ENCODE assay signal across 1 cellular context in genomic region chr7:102983602-102984001, GRCh38.
TF ChIP-seq lines count a peak whose summit lies in the region.

No MANE protein-coding gene starts in this region.

TF ChIP-seq in K562, 482 proteins besides CTCF, POLR2A, EP300 and RAD21 (continued from another document and continues in another):
- TF ChIP-seq, protein P1, sequence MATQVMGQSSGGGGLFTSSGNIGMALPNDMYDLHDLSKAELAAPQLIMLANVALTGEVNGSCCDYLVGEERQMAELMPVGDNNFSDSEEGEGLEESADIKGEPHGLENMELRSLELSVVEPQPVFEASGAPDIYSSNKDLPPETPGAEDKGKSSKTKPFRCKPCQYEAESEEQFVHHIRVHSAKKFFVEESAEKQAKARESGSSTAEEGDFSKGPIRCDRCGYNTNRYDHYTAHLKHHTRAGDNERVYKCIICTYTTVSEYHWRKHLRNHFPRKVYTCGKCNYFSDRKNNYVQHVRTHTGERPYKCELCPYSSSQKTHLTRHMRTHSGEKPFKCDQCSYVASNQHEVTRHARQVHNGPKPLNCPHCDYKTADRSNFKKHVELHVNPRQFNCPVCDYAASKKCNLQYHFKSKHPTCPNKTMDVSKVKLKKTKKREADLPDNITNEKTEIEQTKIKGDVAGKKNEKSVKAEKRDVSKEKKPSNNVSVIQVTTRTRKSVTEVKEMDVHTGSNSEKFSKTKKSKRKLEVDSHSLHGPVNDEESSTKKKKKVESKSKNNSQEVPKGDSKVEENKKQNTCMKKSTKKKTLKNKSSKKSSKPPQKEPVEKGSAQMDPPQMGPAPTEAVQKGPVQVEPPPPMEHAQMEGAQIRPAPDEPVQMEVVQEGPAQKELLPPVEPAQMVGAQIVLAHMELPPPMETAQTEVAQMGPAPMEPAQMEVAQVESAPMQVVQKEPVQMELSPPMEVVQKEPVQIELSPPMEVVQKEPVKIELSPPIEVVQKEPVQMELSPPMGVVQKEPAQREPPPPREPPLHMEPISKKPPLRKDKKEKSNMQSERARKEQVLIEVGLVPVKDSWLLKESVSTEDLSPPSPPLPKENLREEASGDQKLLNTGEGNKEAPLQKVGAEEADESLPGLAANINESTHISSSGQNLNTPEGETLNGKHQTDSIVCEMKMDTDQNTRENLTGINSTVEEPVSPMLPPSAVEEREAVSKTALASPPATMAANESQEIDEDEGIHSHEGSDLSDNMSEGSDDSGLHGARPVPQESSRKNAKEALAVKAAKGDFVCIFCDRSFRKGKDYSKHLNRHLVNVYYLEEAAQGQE (CRISPR knock-in tag; IDR thresholded peaks at IDR 0.05; ENCODE audit: low read depth): no peak
- no peak for TF ChIP-seq SMAD2 (IDR thresholded peaks at IDR 0.05; ENCODE audit: low read depth, low read length)
- no peak for TF ChIP-seq SAP30 (IDR thresholded peaks at IDR 0.05; ENCODE audit: borderline replicate concordance, insufficient read depth, low read depth, low read length, poor library complexity, severe bottlenecking)
- no peak for TF ChIP-seq RUNX1 (IDR thresholded peaks at IDR 0.05; ENCODE audit: low read depth)
- no peak for TF ChIP-seq HNRNPLL (IDR thresholded peaks at IDR 0.05; ENCODE audit: low read depth, low read length, poor library complexity, severe bottlenecking)
- no peak for TF ChIP-seq RBBP5 (IDR thresholded peaks at IDR 0.05; ENCODE audit: borderline replicate concordance, insufficient read depth, low read length, poor library complexity, severe bottlenecking)
- TF ChIP-seq, protein P2, sequence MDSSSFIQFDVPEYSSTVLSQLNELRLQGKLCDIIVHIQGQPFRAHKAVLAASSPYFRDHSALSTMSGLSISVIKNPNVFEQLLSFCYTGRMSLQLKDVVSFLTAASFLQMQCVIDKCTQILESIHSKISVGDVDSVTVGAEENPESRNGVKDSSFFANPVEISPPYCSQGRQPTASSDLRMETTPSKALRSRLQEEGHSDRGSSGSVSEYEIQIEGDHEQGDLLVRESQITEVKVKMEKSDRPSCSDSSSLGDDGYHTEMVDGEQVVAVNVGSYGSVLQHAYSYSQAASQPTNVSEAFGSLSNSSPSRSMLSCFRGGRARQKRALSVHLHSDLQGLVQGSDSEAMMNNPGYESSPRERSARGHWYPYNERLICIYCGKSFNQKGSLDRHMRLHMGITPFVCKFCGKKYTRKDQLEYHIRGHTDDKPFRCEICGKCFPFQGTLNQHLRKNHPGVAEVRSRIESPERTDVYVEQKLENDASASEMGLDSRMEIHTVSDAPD (CRISPR knock-in tag; IDR thresholded peaks at IDR 0.05): no peak
- peak; percentile 70; the same call in 1 of the 2 replicates for TF ChIP-seq DDX20 (tag; IDR thresholded peaks at IDR 0.05; ENCODE audit: low read depth)
- TF ChIP-seq PHF8 (IDR thresholded peaks at IDR 0.05; ENCODE audit: borderline replicate concordance, low read length): no peak
- no peak for TF ChIP-seq ZFP1 (CRISPR knock-in tag; IDR thresholded peaks at IDR 0.05)
- TF ChIP-seq TCF7 (IDR thresholded peaks at IDR 0.05; ENCODE audit: borderline replicate concordance): no peak
- no peak for TF ChIP-seq GABPB2 (CRISPR knock-in tag; conservative IDR thresholded peaks at IDR 0.05)
- TF ChIP-seq TBL1XR1 (IDR thresholded peaks at IDR 0.05; ENCODE audit: low read length in 2 of 2): peak in 1 of 2 experiments; percentile 90; a peak in 2 of 4 replicates
- peak in 1 of 2 experiments; percentile 64; a peak in 2 of 4 replicates for TF ChIP-seq TRIM24 (IDR thresholded peaks at IDR 0.05)
- TF ChIP-seq STAT5B (CRISPR knock-in tag; IDR thresholded peaks at IDR 0.05): no peak
- TF ChIP-seq FOXO4 (CRISPR knock-in tag; IDR thresholded peaks at IDR 0.05): no peak
- TF ChIP-seq HMGXB4 (CRISPR knock-in tag; IDR thresholded peaks at IDR 0.05): no peak
- TF ChIP-seq RBFOX2 (IDR thresholded peaks at IDR 0.05; ENCODE audit: low read depth, low read length): no peak
- no peak for TF ChIP-seq ZC3H11A (IDR thresholded peaks at IDR 0.05; ENCODE audit: low read depth, low read length)
- TF ChIP-seq CBFB (CRISPR knock-in tag; IDR thresholded peaks at IDR 0.05): no peak
- TF ChIP-seq CC2D1A (IDR thresholded peaks at IDR 0.05): no peak
- peak; percentile 95 for TF ChIP-seq SMAD4 (CRISPR knock-in tag; conservative IDR thresholded peaks at IDR 0.05)
- peak; percentile 91 for TF ChIP-seq TEAD4 (IDR thresholded peaks at IDR 0.05; ENCODE audit: low read length)
- no peak for TF ChIP-seq TEAD4 (CRISPR knock-in tag; IDR thresholded peaks at IDR 0.05; ENCODE audit: borderline replicate concordance)
- TF ChIP-seq, protein P3, sequence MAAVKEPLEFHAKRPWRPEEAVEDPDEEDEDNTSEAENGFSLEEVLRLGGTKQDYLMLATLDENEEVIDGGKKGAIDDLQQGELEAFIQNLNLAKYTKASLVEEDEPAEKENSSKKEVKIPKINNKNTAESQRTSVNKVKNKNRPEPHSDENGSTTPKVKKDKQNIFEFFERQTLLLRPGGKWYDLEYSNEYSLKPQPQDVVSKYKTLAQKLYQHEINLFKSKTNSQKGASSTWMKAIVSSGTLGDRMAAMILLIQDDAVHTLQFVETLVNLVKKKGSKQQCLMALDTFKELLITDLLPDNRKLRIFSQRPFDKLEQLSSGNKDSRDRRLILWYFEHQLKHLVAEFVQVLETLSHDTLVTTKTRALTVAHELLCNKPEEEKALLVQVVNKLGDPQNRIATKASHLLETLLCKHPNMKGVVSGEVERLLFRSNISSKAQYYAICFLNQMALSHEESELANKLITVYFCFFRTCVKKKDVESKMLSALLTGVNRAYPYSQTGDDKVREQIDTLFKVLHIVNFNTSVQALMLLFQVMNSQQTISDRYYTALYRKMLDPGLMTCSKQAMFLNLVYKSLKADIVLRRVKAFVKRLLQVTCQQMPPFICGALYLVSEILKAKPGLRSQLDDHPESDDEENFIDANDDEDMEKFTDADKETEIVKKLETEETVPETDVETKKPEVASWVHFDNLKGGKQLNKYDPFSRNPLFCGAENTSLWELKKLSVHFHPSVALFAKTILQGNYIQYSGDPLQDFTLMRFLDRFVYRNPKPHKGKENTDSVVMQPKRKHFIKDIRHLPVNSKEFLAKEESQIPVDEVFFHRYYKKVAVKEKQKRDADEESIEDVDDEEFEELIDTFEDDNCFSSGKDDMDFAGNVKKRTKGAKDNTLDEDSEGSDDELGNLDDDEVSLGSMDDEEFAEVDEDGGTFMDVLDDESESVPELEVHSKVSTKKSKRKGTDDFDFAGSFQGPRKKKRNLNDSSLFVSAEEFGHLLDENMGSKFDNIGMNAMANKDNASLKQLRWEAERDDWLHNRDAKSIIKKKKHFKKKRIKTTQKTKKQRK (IDR thresholded peaks at IDR 0.05; ENCODE audit: borderline replicate concordance, low read depth, low read length): no peak
- no peak for TF ChIP-seq HNRNPK (IDR thresholded peaks at IDR 0.05; ENCODE audit: low read depth, low read length, poor library complexity, severe bottlenecking)
- 0 out of 2 replicates have a peak, but pooled peaks have one; percentile 61 for TF ChIP-seq ETV5 (CRISPR knock-in tag; IDR thresholded peaks at IDR 0.05; ENCODE audit: low read depth)
- TF ChIP-seq, protein P4, sequence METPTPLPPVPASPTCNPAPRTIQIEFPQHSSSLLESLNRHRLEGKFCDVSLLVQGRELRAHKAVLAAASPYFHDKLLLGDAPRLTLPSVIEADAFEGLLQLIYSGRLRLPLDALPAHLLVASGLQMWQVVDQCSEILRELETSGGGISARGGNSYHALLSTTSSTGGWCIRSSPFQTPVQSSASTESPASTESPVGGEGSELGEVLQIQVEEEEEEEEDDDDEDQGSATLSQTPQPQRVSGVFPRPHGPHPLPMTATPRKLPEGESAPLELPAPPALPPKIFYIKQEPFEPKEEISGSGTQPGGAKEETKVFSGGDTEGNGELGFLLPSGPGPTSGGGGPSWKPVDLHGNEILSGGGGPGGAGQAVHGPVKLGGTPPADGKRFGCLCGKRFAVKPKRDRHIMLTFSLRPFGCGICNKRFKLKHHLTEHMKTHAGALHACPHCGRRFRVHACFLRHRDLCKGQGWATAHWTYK (CRISPR knock-in tag; IDR thresholded peaks at IDR 0.05): no peak
- no peak for TF ChIP-seq DNMT1 (IDR thresholded peaks at IDR 0.05)
- TF ChIP-seq GTF2B (IDR thresholded peaks at IDR 0.05; ENCODE audit: extremely low read depth, insufficient read length): no peak
- TF ChIP-seq GTF2F1 (IDR thresholded peaks at IDR 0.05; ENCODE audit: low read depth, low read length): no peak
- TF ChIP-seq ZNF79 (CRISPR knock-in tag; IDR thresholded peaks at IDR 0.05; ENCODE audit: low read depth): no peak
- no peak for TF ChIP-seq ZNF77 (CRISPR knock-in tag; IDR thresholded peaks at IDR 0.05)
- no peak for TF ChIP-seq GTF2E2 (tag; IDR thresholded peaks at IDR 0.05)
- TF ChIP-seq NR2C1 (IDR thresholded peaks at IDR 0.05): no peak
- peak; percentile 75; the same call in 1 of the 2 replicates for TF ChIP-seq NR2C1 (tag; IDR thresholded peaks at IDR 0.05)
- TF ChIP-seq BRD9 (IDR thresholded peaks at IDR 0.05; ENCODE audit: low read depth, partially characterized antibody): no peak
- TF ChIP-seq ZNF121 (CRISPR knock-in tag; conservative IDR thresholded peaks at IDR 0.05): no peak
- no peak for TF ChIP-seq CREB5 (CRISPR knock-in tag; IDR thresholded peaks at IDR 0.05)
- TF ChIP-seq ASH1L (IDR thresholded peaks at IDR 0.05; ENCODE audit: borderline replicate concordance, low read depth, partially characterized antibody): no peak
- TF ChIP-seq, protein P5, sequence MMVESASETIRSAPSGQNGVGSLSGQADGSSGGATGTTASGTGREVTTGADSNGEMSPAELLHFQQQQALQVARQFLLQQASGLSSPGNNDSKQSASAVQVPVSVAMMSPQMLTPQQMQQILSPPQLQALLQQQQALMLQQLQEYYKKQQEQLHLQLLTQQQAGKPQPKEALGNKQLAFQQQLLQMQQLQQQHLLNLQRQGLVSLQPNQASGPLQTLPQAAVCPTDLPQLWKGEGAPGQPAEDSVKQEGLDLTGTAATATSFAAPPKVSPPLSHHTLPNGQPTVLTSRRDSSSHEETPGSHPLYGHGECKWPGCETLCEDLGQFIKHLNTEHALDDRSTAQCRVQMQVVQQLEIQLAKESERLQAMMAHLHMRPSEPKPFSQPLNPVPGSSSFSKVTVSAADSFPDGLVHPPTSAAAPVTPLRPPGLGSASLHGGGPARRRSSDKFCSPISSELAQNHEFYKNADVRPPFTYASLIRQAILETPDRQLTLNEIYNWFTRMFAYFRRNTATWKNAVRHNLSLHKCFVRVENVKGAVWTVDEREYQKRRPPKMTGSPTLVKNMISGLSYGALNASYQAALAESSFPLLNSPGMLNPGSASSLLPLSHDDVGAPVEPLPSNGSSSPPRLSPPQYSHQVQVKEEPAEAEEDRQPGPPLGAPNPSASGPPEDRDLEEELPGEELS (CRISPR knock-in tag; IDR thresholded peaks at IDR 0.05; ENCODE audit: borderline replicate concordance): no peak
- TF ChIP-seq, protein P6, sequence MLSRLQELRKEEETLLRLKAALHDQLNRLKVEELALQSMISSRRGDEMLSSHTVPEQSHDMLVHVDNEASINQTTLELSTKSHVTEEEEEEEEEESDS (CRISPR knock-in tag; IDR thresholded peaks at IDR 0.05): no peak
- no peak for TF ChIP-seq KHSRP (IDR thresholded peaks at IDR 0.05)
- no peak for TF ChIP-seq CREBBP (IDR thresholded peaks at IDR 0.05; ENCODE audit: low read depth, low read length)
- no peak for TF ChIP-seq ZNF263 (CRISPR knock-in tag; IDR thresholded peaks at IDR 0.05; ENCODE audit: borderline replicate concordance)
- no peak for TF ChIP-seq ZNF445 (CRISPR knock-in tag; IDR thresholded peaks at IDR 0.05; ENCODE audit: low read depth)
